ENCODE assay signal across 13 cellular contexts in the genomic region with DNA sequence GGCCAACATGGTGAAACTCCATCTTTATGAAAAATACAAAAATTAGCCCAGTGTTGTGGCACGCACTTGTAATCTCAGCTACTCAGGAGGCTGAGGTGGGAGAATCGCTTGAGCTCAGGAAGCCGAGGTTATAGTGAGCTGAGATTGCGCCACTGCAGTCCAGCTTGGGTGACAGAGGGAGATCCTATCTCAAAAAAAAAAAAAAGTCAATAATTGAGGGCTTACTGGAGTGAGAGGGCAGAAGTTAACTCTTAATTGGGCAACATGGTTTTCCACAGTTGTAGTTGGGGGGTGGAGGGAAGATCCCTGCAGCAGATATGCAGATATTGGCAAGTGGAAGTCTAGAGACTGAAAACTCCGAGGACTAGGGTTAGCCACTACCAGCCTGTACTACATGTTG.
A peak's percentile ranks its signal among the peaks of the same experiment; 100 is the strongest.
DNase-seq lines count a peak whose midpoint lies in the region; ATAC-seq and TF ChIP-seq lines count a peak whose summit lies in the region.
"Had no signal": no experiment of that assay in that cellular context is flagged by ENCODE, and none has a peak within 500 bp of the region (broad histone marks: within the 10 kb centered on the region; RNA-seq: fewer than 3 reads in every experiment).

No MANE protein-coding gene starts in this region.

- no peaks in the 10 kb centered on the region for H3K9me2 ChIP-seq in GM23338 (ENCODE audit: insufficient read depth)
- H3K9me2 ChIP-seq in hepatocyte (replicated peaks; ENCODE audit: insufficient read depth) = no peaks in the 10 kb centered on the region

- no peak overlapping the region for H3K4me2 ChIP-seq in GM23338
- no peak overlapping the region for H3K4me2 ChIP-seq in hepatocyte
- H3K4me2 ChIP-seq in neural progenitor cell = no peak overlapping the region
- H3K4me2 ChIP-seq: A549 had no signal

- DNase-seq in GM23338 (ENCODE audit: low spot score) (no peak), KBM-7 (peak; percentile 21), hepatocyte (ENCODE audit: low spot score) (no peak), neural progenitor cell (ENCODE audit: low spot score) (no peak), LoVo (ENCODE audit: low spot score) (no peak), posterior cingulate gyrus (no peak)
- no peak for DNase-seq in effector CD4-positive, alpha-beta T cell
- DNase-seq: BE2C; CD8-positive, alpha-beta memory T cell; GM23248; H7 had no signal

- H3K4me1 Mint-ChIP-seq in GM23338 (peaks cover 4% of the 10 kb centered on the region; the same call in 2 of the 3 replicates), neural progenitor cell (peaks cover 7% of the 10 kb centered on the region)
- H3K4me1 Mint-ChIP-seq: CD8-positive, alpha-beta memory T cell had no signal

- TF ChIP-seq CTCF in GM23338 (conservative IDR thresholded peaks at IDR 0.05; ENCODE audit: low read depth in 2 of 2) (no peak), hepatocyte (IDR thresholded peaks at IDR 0.05; ENCODE audit: poor library complexity) (no peak), neural progenitor cell (IDR thresholded peaks at IDR 0.05) (no peak)

- WGBS in hepatocyte (ENCODE audit: low lambda C conversion rate, missing lambda C conversion rate) = 50% methylated on average over 5 of the region's 5 CpGs

- H3K4me1 ChIP-seq in GM23338 (ENCODE audit: insufficient read depth) (no peaks in the 10 kb centered on the region), hepatocyte (ENCODE audit: insufficient read depth) (no peaks in the 10 kb centered on the region), neural progenitor cell (no peaks in the 10 kb centered on the region)
- H3K4me1 ChIP-seq: A549, BE2C had no signal

- H3K27me3 ChIP-seq in GM23338 (ENCODE audit: insufficient read depth) (no peaks in the 10 kb centered on the region), hepatocyte (no peaks in the 10 kb centered on the region), neural progenitor cell (no peaks in the 10 kb centered on the region)
- H3K27me3 ChIP-seq: BE2C had no signal

- no peak for ATAC-seq in GM23338
- ATAC-seq: A549 had no signal

- H3K9me3 Mint-ChIP-seq in GM23338 (peaks cover 3% of the 10 kb centered on the region; the same call in 1 of the 3 replicates), neural progenitor cell (no peaks in the 10 kb centered on the region)
- H3K9me3 Mint-ChIP-seq: CD8-positive, alpha-beta memory T cell had no signal

- H2AFZ ChIP-seq in GM23338 (peak overlapping the region; percentile 69; the same call in 1 of the 2 replicates), hepatocyte (no peak overlapping the region), neural progenitor cell (replicated peaks) (no peak overlapping the region)
- H2AFZ ChIP-seq: GM23248 had no signal

- H3K27me3 Mint-ChIP-seq in GM23338 (ENCODE audit: insufficient read depth, low read depth, poor library complexity) (peaks cover 1% of the 10 kb centered on the region), neural progenitor cell (ENCODE audit: insufficient read depth, low read depth) (peaks cover 2% of the 10 kb centered on the region)

- H3K36me3 ChIP-seq in GM23338 (ENCODE audit: insufficient read depth) (no peaks in the 10 kb centered on the region), hepatocyte (replicated peaks; ENCODE audit: insufficient read depth, low read depth) (no peaks in the 10 kb centered on the region), neural progenitor cell (no peaks in the 10 kb centered on the region)
- H3K36me3 ChIP-seq: BE2C had no signal

- intact Hi-C loops in posterior cingulate gyrus (cut with DNase I) = no loop called here

- no peak overlapping the region for H3K4me3 Mint-ChIP-seq in GM23338
- H3K4me3 Mint-ChIP-seq in neural progenitor cell = no peak overlapping the region
- H3K4me3 Mint-ChIP-seq: CD8-positive, alpha-beta memory T cell had no signal

- no peak overlapping the region for H3K27ac ChIP-seq in GM23338 (ENCODE audit: low read depth)
- H3K27ac ChIP-seq in hepatocyte = peak overlapping the region; percentile 37
- no peak overlapping the region for H3K27ac ChIP-seq in neural progenitor cell
- H3K27ac ChIP-seq: A549, GM23248 had no signal

- no peaks in the 10 kb centered on the region for H4K20me1 ChIP-seq in GM23338 (replicated peaks; ENCODE audit: insufficient read depth)
- no peaks in the 10 kb centered on the region for H4K20me1 ChIP-seq in hepatocyte (ENCODE audit: insufficient read depth, poor library complexity, severe bottlenecking)
- H4K20me1 ChIP-seq in neural progenitor cell (ENCODE audit: low read depth) = no peaks in the 10 kb centered on the region

- in situ Hi-C loops in KBM-7 (cut with MboI; ENCODE audit: low pct_unique_long_range_greater_than_20kb, low sequenced_read_pairs) = no loop called here

- H3K27ac Mint-ChIP-seq in GM23338 (no peak overlapping the region), neural progenitor cell (peak overlapping the region; percentile 31)
- H3K27ac Mint-ChIP-seq: CD8-positive, alpha-beta memory T cell had no signal

- H3K4me3 ChIP-seq in GM23338 (no peak overlapping the region), hepatocyte (no peak overlapping the region), neural progenitor cell (no peak overlapping the region)
- H3K4me3 ChIP-seq: A549, GM23248 had no signal

- no peak overlapping the region for H3K9ac ChIP-seq in neural progenitor cell
- H3K9ac ChIP-seq: GM23248 had no signal

- H3K9me3 ChIP-seq in hepatocyte (ENCODE audit: low read depth) = no peaks in the 10 kb centered on the region
- no peaks in the 10 kb centered on the region for H3K9me3 ChIP-seq in neural progenitor cell (ENCODE audit: low read depth)
- H3K9me3 ChIP-seq: A549, BE2C, Caco-2 had no signal

- H3F3A ChIP-seq in GM23338 (replicated peaks; ENCODE audit: low read depth) (no peaks in the 10 kb centered on the region), neural progenitor cell (ENCODE audit: low read depth) (no peaks in the 10 kb centered on the region)

- H3K36me3 Mint-ChIP-seq in GM23338 (ENCODE audit: low read depth) = no peaks in the 10 kb centered on the region
- peaks cover 2% of the 10 kb centered on the region for H3K36me3 Mint-ChIP-seq in neural progenitor cell
- H3K36me3 Mint-ChIP-seq: CD8-positive, alpha-beta memory T cell had no signal

- no peaks in the 10 kb centered on the region for H3K79me2 ChIP-seq in GM23338 (replicated peaks; ENCODE audit: insufficient read depth)
- H3K79me2 ChIP-seq in hepatocyte = no peaks in the 10 kb centered on the region
- no peaks in the 10 kb centered on the region for H3K79me2 ChIP-seq in neural progenitor cell (ENCODE audit: low read depth)

TF ChIP-seq in GM23338, 12 proteins besides CTCF, POLR2A, EP300 and RAD21:
- TF ChIP-seq EZH2phosphoT487 (IDR thresholded peaks at IDR 0.05; ENCODE audit: unreplicated experiment) = no peak
- TF ChIP-seq ZNF114 (CRISPR knock-in tag; IDR thresholded peaks at IDR 0.05) = no peak
- no peak for TF ChIP-seq ETS1 (IDR thresholded peaks at IDR 0.05)
- no peak for TF ChIP-seq NANOG (IDR thresholded peaks at IDR 0.05; ENCODE audit: borderline replicate concordance)
- TF ChIP-seq CREB1 (CRISPR knock-in tag; IDR thresholded peaks at IDR 0.05; ENCODE audit: low read depth) = no peak
- TF ChIP-seq STAT1 (IDR thresholded peaks at IDR 0.05; ENCODE audit: unreplicated experiment) = no peak
